Comparison of ENCODE assay signal across 37 cellular contexts in genomic region chr22:19383292-19383691, GRCh38.
"Had no signal": no experiment of that assay in that cellular context is flagged by ENCODE, and none has a peak within 500 bp of the region (broad histone marks: within the 10 kb centered on the region; RNA-seq: fewer than 3 reads in every experiment).

No MANE protein-coding gene starts in this region.

- H3K27ac ChIP-seq: adrenal gland, body of pancreas, breast epithelium, KMS-11, Peyer's patch, SJSA1, VCaP had no signal

- DNase-seq: activated B cell treated with CpG ODN at 0.5 μM for 24 hours; activated CD4-positive, alpha-beta memory T cell treated with anti-CD3 and anti-CD28 coated beads for 36 hours; activated CD4-positive, alpha-beta T cell treated with anti-CD3 and anti-CD28 coated beads for 4 hours; activated CD4-positive, alpha-beta T cell treated with anti-CD3 and anti-CD28 coated beads, Interleukin-2, amount 50 U/mL, for 1 hour; activated CD4-positive, CD25-positive, alpha-beta regulatory T cell treated with anti-CD3 and anti-CD28 coated beads, Interleukin-2, amount 50 U/mL, for 72 hours; activated gamma-delta T cell treated with Interleukin-2 at 50 U/mL for 16 hours; activated naive CD4-positive, alpha-beta T cell treated with anti-CD3 and anti-CD28 coated beads for 36 hours; activated T-cell treated with anti-CD3 and anti-CD28 coated beads for 4 hours; activated T-cell treated with anti-CD3 and anti-CD28 coated beads, Interleukin-2, amount 50 U/mL, for 4 hours; MM.1S; MV-4-11; NCI-H1092; NCI-H146; NCI-H187; NCI-H2029 treated with DMSO at 0.1 percent for 48 hours; NCI-H2107; NCI-H2171; NCI-H510A; NCI-H526; NCI-H748 treated with DMSO at 0.1 percent for 48 hours; NK-92 treated with Interleukin-12 subunit alpha and Interleukin-12 subunit beta, amount 100 ng/mL, for 24 hours; PC-3; Peyer's patch; RPMI8226; SHP77 treated with DMSO at 0.1 percent for 48 hours; SK-N-SH; T-cell; T-helper 2 cell; T-helper 9 cell had no signal

- H3K27me3 Mint-ChIP-seq: activated B cell treated with CpG ODN at 0.5 μM for 24 hours; activated CD4-positive, alpha-beta memory T cell treated with anti-CD3 and anti-CD28 coated beads for 36 hours; T-cell had no signal

- H3K4me2 ChIP-seq: KMS-11, SK-N-SH had no signal

- H3K4me1 ChIP-seq: adrenal gland, body of pancreas, breast epithelium, Peyer's patch, SJSA1 had no signal

- H3K27ac Mint-ChIP-seq: activated B cell treated with CpG ODN at 0.5 μM for 24 hours; activated CD4-positive, alpha-beta memory T cell treated with anti-CD3 and anti-CD28 coated beads for 36 hours; activated naive CD4-positive, alpha-beta T cell treated with anti-CD3 and anti-CD28 coated beads for 36 hours; activated T-helper 1 cell treated with anti-CD3 and anti-CD28 coated beads, Interleukin-12 subunit alpha, Interleukin-12 subunit beta, Interleukin-2, Interleukin-4 antibody, amounts not matched to agents 30 ng/mL and 10 ng/mL and 1 ng/mL, durations not matched to agents 14 hours and 24 hours and 36 hours; T-cell had no signal

- H3K4me3 Mint-ChIP-seq: activated B cell treated with CpG ODN at 0.5 μM for 24 hours; activated CD4-positive, alpha-beta memory T cell treated with anti-CD3 and anti-CD28 coated beads for 36 hours; activated naive CD4-positive, alpha-beta T cell treated with anti-CD3 and anti-CD28 coated beads for 36 hours; activated T-cell treated with anti-CD3 and anti-CD28 coated beads, Interleukin-2, amount 50 U/mL, for 4 hours; activated T-helper 1 cell treated with anti-CD3 and anti-CD28 coated beads, Interleukin-12 subunit alpha, Interleukin-12 subunit beta, Interleukin-2, Interleukin-4 antibody, amounts not matched to agents 30 ng/mL and 10 ng/mL and 1 ng/mL, durations not matched to agents 14 hours and 24 hours and 36 hours; T-cell had no signal

- H3K9me3 ChIP-seq: adrenal gland, body of pancreas, breast epithelium, Peyer's patch, SJSA1, SK-N-SH had no signal

- H3K4me1 Mint-ChIP-seq: activated B cell treated with CpG ODN at 0.5 μM for 24 hours, T-cell had no signal

- H3K9me3 Mint-ChIP-seq: activated B cell treated with CpG ODN at 0.5 μM for 24 hours; activated CD4-positive, alpha-beta memory T cell treated with anti-CD3 and anti-CD28 coated beads for 36 hours; activated naive CD4-positive, alpha-beta T cell treated with anti-CD3 and anti-CD28 coated beads for 36 hours; activated naive CD4-positive, alpha-beta T cell treated with anti-CD3 and anti-CD28 coated beads, Interleukin-2, amount 50 U/mL, for 72 hours; activated T-cell treated with anti-CD3 and anti-CD28 coated beads, Interleukin-2, amount 50 U/mL, for 4 hours; activated T-helper 1 cell treated with anti-CD3 and anti-CD28 coated beads, Interleukin-12 subunit alpha, Interleukin-12 subunit beta, Interleukin-2, Interleukin-4 antibody, amounts not matched to agents 30 ng/mL and 10 ng/mL and 1 ng/mL, durations not matched to agents 14 hours and 24 hours and 36 hours; T-cell had no signal

- H3K27me3 ChIP-seq: adrenal gland, body of pancreas, breast epithelium, Peyer's patch, SJSA1 had no signal

- H3K9me2 ChIP-seq: SK-N-SH had no signal

- H3K9ac ChIP-seq: KMS-11, SK-N-SH had no signal

- H3K4me3 ChIP-seq: adrenal gland, body of pancreas, breast epithelium, Peyer's patch, SJSA1 had no signal
